28 cellular contexts compared by ENCODE assay signal in the genomic region with DNA sequence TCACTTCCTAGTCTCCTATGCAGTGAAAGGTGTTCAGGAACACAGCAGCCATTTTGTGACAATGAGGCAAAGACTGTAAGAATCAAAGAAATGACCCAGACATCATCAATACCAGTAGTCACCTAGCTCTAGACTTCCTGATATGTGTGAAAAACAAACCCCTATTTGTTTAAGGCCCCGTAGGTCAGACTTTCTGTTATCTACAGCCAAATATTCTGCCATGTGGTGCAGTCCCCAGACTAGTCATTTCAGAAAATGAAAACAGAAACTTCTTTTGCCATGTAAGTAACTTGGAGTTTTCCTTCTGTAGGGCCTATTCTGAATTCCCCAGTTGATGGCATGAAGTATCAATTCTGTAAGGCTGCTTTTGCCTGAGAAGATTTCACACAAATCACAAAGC.
DNase-seq lines count a peak whose midpoint lies in the region; ATAC-seq lines count a peak whose summit lies in the region.
"Had no signal": no experiment of that assay in that cellular context is flagged by ENCODE, and none has a peak within 500 bp of the region (broad histone marks: within the 10 kb centered on the region; RNA-seq: fewer than 3 reads in every experiment).

No MANE protein-coding gene starts in this region.

- ATAC-seq in GM18508 (IDR thresholded peaks at IDR 0.05; ENCODE audit: insufficient read depth, unreplicated experiment), result peak; percentile 64
- peak; percentile 68 for ATAC-seq in GM21381 (IDR thresholded peaks at IDR 0.05; ENCODE audit: unreplicated experiment)
- ATAC-seq in HG02870 (IDR thresholded peaks at IDR 0.05; ENCODE audit: unreplicated experiment), result peak; percentile 60
- ATAC-seq in HG03520 (IDR thresholded peaks at IDR 0.05; ENCODE audit: unreplicated experiment), result peak; percentile 53
- ATAC-seq: activated CD8-positive, alpha-beta T cell treated with anti-CD3 and anti-CD28 coated beads, Interleukin-2, amount 10 ng/mL, durations not matched to agents 7 days and 5 days; GM23338; HepG2; lower lobe of right lung; pancreas; right cardiac atrium had no signal

- no peak for DNase-seq in activated CD4-positive, CD25-positive, alpha-beta regulatory T cell treated with anti-CD3 and anti-CD28 coated beads, Interleukin-2, amount 50 U/mL, for 72 hours
- DNase-seq in NCI-H2107 treated with DMSO at 0.1 percent for 48 hours (lab: John Stamatoyannopoulos, UW; ENCODE audit: unreplicated experiment), result no peak
- DNase-seq in dermis blood vessel endothelial cell, result no peak
- no peak for DNase-seq in NCI-H2227 treated with DMSO at 0.1 percent for 48 hours (lab: John Stamatoyannopoulos, UW)
- DNase-seq: activated CD4-positive, alpha-beta T cell treated with anti-CD3 and anti-CD28 coated beads for 1 hour; activated CD8-positive, alpha-beta T cell treated with anti-CD3 and anti-CD28 coated beads, Interleukin-2, amount 10 ng/mL, durations not matched to agents 7 days and 5 days; activated effector memory CD4-positive, alpha-beta T cell treated with anti-CD3 and anti-CD28 coated beads, Interleukin-2, amount 50 U/mL, for 16 hours; activated naive CD8-positive, alpha-beta T cell treated with anti-CD3 and anti-CD28 coated beads, Interleukin-2, amount 10 ng/mL, durations not matched to agents 7 days and 5 days; activated T-cell treated with anti-CD3 and anti-CD28 coated beads for 4 hours; cerebellar nuclear complex; GDM1; Kasumi-1; lower lobe of right lung; MV-4-11; NCI-H1694; NCI-H2171 treated with DMSO at 0.1 percent for 48 hours; NCI-H748 treated with DMSO at 0.1 percent for 48 hours; pancreas; right cardiac atrium; stimulated activated CD4-positive, alpha-beta T cell treated with anti-CD3 and anti-CD28 coated beads, Interleukin-4, amount 100 ng/mL, for 24 hours; stimulated activated naive CD4-positive, alpha-beta T cell; uterus had no signal
